8 cellular contexts compared by ENCODE assay signal in the genomic region with DNA sequence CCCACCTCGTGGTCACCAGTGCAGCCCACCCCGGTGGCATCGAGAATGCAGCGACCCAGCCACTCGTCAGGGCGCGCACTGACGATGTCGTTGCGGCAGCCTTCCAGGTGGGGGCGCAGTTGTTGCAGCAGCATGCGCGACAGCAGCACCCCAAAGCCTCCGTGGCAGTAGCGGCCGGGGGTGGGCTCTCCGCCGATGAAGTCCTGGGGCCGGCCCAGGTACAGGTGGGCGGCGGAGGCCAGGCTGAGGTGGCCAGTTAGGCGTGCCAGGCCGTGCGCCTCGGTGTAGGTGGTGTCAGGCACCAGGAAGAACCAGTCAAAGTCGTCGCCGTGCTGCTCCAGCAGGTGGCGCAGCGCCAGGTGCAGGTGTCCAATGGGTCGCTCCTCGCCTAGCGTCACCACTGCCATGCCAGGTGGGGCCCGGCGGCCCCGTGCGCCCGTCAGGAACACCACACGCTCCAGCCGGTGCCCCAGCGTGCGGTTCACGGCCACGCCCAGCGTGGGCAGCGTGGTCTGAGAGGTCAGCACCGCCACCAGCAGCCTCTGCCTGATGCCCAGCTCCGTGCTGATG. TPM values are rescaled to one million over a fixed set of nuclear protein-coding genes. Genes with fewer than 3 reads are reported as not detected.
DNase-seq lines count a peak whose midpoint lies in the region; ATAC-seq and TF ChIP-seq lines count a peak whose summit lies in the region.

No MANE protein-coding gene starts in this region.

- peak overlapping the region; percentile 97 for H3K4me3 Mint-ChIP-seq in natural killer cell treated with Interleukin-12 subunit alpha and Interleukin-12 subunit beta and Interleukin-15 and Interleukin-18, amount 100 ng/mL, for 72 hours

- peaks cover 0 to 15% of the 10 kb centered on the region in 2 donors for H3K4me1 ChIP-seq in esophagus (ENCODE audit: control insufficient read depth in 2 of 2, insufficient read depth in 2 of 2, low read length in 1 of 2)

- H3K9me3 ChIP-seq in esophagus (ENCODE audit: control insufficient read depth in 2 of 2, insufficient read depth in 1 of 2, low read depth in 1 of 2, low read length in 1 of 2) = no peaks in the 10 kb centered on the region

- peaks cover 6 to 8% of the 10 kb centered on the region in 2 donors for H3K27me3 Mint-ChIP-seq in natural killer cell treated with Interleukin-12 subunit alpha and Interleukin-12 subunit beta and Interleukin-15 and Interleukin-18, amount 100 ng/mL, for 72 hours

- no peaks in the 10 kb centered on the region for H3K9me3 Mint-ChIP-seq in natural killer cell treated with Interleukin-12 subunit alpha and Interleukin-12 subunit beta and Interleukin-15 and Interleukin-18, amount 100 ng/mL, for 72 hours

- H3K27me3 ChIP-seq in esophagus (ENCODE audit: control insufficient read depth in 1 of 2, insufficient read depth in 2 of 2, low read length in 2 of 2) = no peaks in the 10 kb centered on the region

- ATAC-seq in natural killer cell treated with Interleukin-12 subunit alpha and Interleukin-12 subunit beta and Interleukin-15 and Interleukin-18, amount 100 ng/mL, for 72 hours = peak; percentile 15 to 21
- peak; percentile 48 for ATAC-seq in stimulated activated naive CD8-positive, alpha-beta T cell treated with anti-CD3 and anti-CD28 coated beads, Interleukin-15, Interleukin-2, amounts not matched to agents 100 U/mL and 50 U/mL, for 24 hours

- peaks cover 0 to 24% of the 10 kb centered on the region in 2 donors for H3K36me3 ChIP-seq in esophagus (ENCODE audit: control insufficient read depth in 2 of 2, insufficient read depth in 2 of 2, low read length in 1 of 2)

- DNase-seq in COLO668 (lab: John Stamatoyannopoulos, UW; ENCODE audit: unreplicated experiment) (peak; percentile 96), GM20000 (ENCODE audit: low spot score) (peak; percentile 93), HPDE6-E6E7 (ENCODE audit: extremely low spot score) (peak; percentile 85), NOMO-1 treated with dmso at 0.1 percent for 144 hours (lab: John Stamatoyannopoulos, UW; ENCODE audit: unreplicated experiment) (peak; percentile 61), activated T-cell treated with anti-CD3 and anti-CD28 coated beads for 24 hours (ENCODE audit: low read depth) (peak; percentile 73)
- DNase-seq in natural killer cell treated with Interleukin-12 subunit alpha and Interleukin-12 subunit beta and Interleukin-15 and Interleukin-18, amount 100 ng/mL, for 72 hours (ENCODE audit: low spot score) = peak; percentile 84
- peak; percentile 90 for DNase-seq in stimulated activated naive CD8-positive, alpha-beta T cell treated with anti-CD3 and anti-CD28 coated beads, Interleukin-15, Interleukin-2, amounts not matched to agents 100 U/mL and 50 U/mL, for 24 hours

- H3K4me3 ChIP-seq in esophagus (ENCODE audit: low read depth in 1 of 2, low read length in 2 of 2) = peak overlapping the region; percentile 17 to 41

- peak; percentile 95 for TF ChIP-seq CTCF in GM20000 (IDR thresholded peaks at IDR 0.05; ENCODE audit: extremely low read depth, missing control alignments)

- H3K36me3 Mint-ChIP-seq in natural killer cell treated with Interleukin-12 subunit alpha and Interleukin-12 subunit beta and Interleukin-15 and Interleukin-18, amount 100 ng/mL, for 72 hours = no peaks in the 10 kb centered on the region

- H3K27ac Mint-ChIP-seq in natural killer cell treated with Interleukin-12 subunit alpha and Interleukin-12 subunit beta and Interleukin-15 and Interleukin-18, amount 100 ng/mL, for 72 hours = no peak overlapping the region

- H3K27ac ChIP-seq in esophagus (ENCODE audit: low read depth in 2 of 2, low read length in 1 of 2) = peak overlapping the region in 1 of 2 donors; percentile 1

- 13 to 17% methylated on average over 44 to 48 of the region's 48 CpGs for WGBS in esophagus, 2 donors

- peaks cover 27 to 31% of the 10 kb centered on the region in 2 donors for H3K4me1 Mint-ChIP-seq in natural killer cell treated with Interleukin-12 subunit alpha and Interleukin-12 subunit beta and Interleukin-15 and Interleukin-18, amount 100 ng/mL, for 72 hours (ENCODE audit: low read depth in 2 of 2)

RNA-seq across cellular contexts. Expression of gene CHPF, which starts 1.9 kb away (rescaled TPM):
- 10 to 100 TPM; 10.1 to 20.2 TPM for polyA plus RNA-seq in esophagus
- total RNA-seq in natural killer cell treated with Interleukin-12 subunit alpha and Interleukin-12 subunit beta and Interleukin-15 and Interleukin-18, amount 100 ng/mL, for 72 hours = 10 to 100 TPM; 52.4 to 57.5 TPM

RNA-seq across cellular contexts. Expression of gene TMEM198, which starts 2.1 kb away (rescaled TPM):
- 1 to 10 TPM; 1.6 to 1.7 TPM for polyA plus RNA-seq in esophagus
- 1 to 10 TPM; 3.6 to 7.6 TPM for total RNA-seq in natural killer cell treated with Interleukin-12 subunit alpha and Interleukin-12 subunit beta and Interleukin-15 and Interleukin-18, amount 100 ng/mL, for 72 hours

RNA-seq across cellular contexts. Expression of gene ASIC4, which starts 27.4 kb away (rescaled TPM):
- polyA plus RNA-seq in esophagus = under 1 TPM; 0.01 to 0.02 TPM
- total RNA-seq in natural killer cell treated with Interleukin-12 subunit alpha and Interleukin-12 subunit beta and Interleukin-15 and Interleukin-18, amount 100 ng/mL, for 72 hours = under 1 TPM in 1 of 2 donors, not detected in 1; 0.12 TPM

RNA-seq across cellular contexts. Expression of gene OBSL1, which starts 29.6 kb away (rescaled TPM):
- polyA plus RNA-seq in esophagus = 10 to 100 TPM; 19.9 to 28.6 TPM
- 1 to 10 TPM in 1 of 2 donors, not detected in 1; 2.9 TPM for total RNA-seq in natural killer cell treated with Interleukin-12 subunit alpha and Interleukin-12 subunit beta and Interleukin-15 and Interleukin-18, amount 100 ng/mL, for 72 hours

RNA-seq across cellular contexts. Expression of gene INHA, which starts 30.4 kb away (rescaled TPM):
- under 1 TPM; 0.24 to 0.71 TPM for polyA plus RNA-seq in esophagus
- not detected for total RNA-seq in natural killer cell treated with Interleukin-12 subunit alpha and Interleukin-12 subunit beta and Interleukin-15 and Interleukin-18, amount 100 ng/mL, for 72 hours
